In the genomic region with DNA sequence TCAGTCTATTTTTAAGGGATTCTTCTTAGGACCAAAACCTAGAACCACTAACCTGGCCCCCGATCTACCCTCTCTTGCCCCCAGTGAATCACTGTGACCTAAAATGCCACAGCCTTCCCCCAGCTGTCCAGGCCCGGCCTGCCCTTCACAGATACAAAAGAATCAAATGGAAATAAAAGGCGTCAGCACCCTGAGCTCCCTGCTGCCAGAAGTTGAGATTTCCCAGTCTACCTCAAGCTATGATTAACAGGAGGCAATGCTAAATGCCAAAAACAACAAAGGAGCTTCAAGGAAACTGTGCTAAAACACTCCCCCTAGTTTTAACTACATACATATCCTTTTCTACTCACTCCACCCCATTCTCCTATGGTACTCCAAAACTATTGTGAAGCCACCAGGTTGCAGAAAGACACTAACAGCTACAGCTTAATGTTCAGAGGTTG, we compare ENCODE assay signal across 10 cellular contexts.
DNase-seq lines count a peak whose midpoint lies in the region; ATAC-seq and TF ChIP-seq lines count a peak whose summit lies in the region.
"Had no signal": no experiment of that assay in that cellular context is flagged by ENCODE, and none has a peak within 500 bp of the region (broad histone marks: within the 10 kb centered on the region; RNA-seq: fewer than 3 reads in every experiment).

No MANE protein-coding gene starts in this region.

- H3K9me3 Mint-ChIP-seq in stimulated activated memory B cell treated with anti-CD40 and anti-IgM and Interleukin-4, amounts not matched to agents 10 μg/mL and 1 μg/mL and 100 μg/mL, for 72 hours = no peaks in the 10 kb centered on the region
- H3K9me3 Mint-ChIP-seq: activated naive CD4-positive, alpha-beta T cell treated with anti-CD3 and anti-CD28 coated beads, Interleukin-2, amount 50 U/mL, for 24 hours had no signal

- H3K4me1 ChIP-seq in skeletal muscle satellite cell (ENCODE audit: control insufficient read depth, insufficient read depth, low read length) = peaks cover 14% of the 10 kb centered on the region
- no peaks in the 10 kb centered on the region for H3K4me1 ChIP-seq in testis

- no peaks in the 10 kb centered on the region for H3K36me3 ChIP-seq in skeletal muscle satellite cell (ENCODE audit: insufficient read depth, low read length)
- H3K36me3 ChIP-seq in testis (ENCODE audit: low read depth, missing control alignments) = no peaks in the 10 kb centered on the region

- H3K9ac ChIP-seq in skeletal muscle satellite cell (ENCODE audit: low read depth, low read length) = no peak overlapping the region

- in situ Hi-C loops in astrocyte of the spinal cord (cut with HindIII; ENCODE audit: low sequenced_read_pairs) = no loop called here

- H3K9me3 ChIP-seq in skeletal muscle satellite cell (replicated peaks; ENCODE audit: low read length) (no peaks in the 10 kb centered on the region), testis (no peaks in the 10 kb centered on the region)

- H3K27ac ChIP-seq in testis = no peak overlapping the region

- no peak for ATAC-seq in HG03280 (IDR thresholded peaks at IDR 0.05; ENCODE audit: unreplicated experiment)
- ATAC-seq in stimulated activated memory B cell treated with anti-CD40 and anti-IgM and Interleukin-4, amounts not matched to agents 10 μg/mL and 1 μg/mL and 100 μg/mL, for 72 hours = no peak

- WGBS in testis, 2 donors = 58 to 60% methylated on average over 3 of the region's 3 CpGs

- no peaks in the 10 kb centered on the region for H3K27me3 Mint-ChIP-seq in stimulated activated memory B cell treated with anti-CD40 and anti-IgM and Interleukin-4, amounts not matched to agents 10 μg/mL and 1 μg/mL and 100 μg/mL, for 72 hours
- H3K27me3 Mint-ChIP-seq: activated naive CD4-positive, alpha-beta T cell treated with anti-CD3 and anti-CD28 coated beads, Interleukin-2, amount 50 U/mL, for 24 hours had no signal

- peaks cover 21% of the 10 kb centered on the region for H3K4me1 Mint-ChIP-seq in stimulated activated memory B cell treated with anti-CD40 and anti-IgM and Interleukin-4, amounts not matched to agents 10 μg/mL and 1 μg/mL and 100 μg/mL, for 72 hours

- H3K4me2 ChIP-seq in skeletal muscle satellite cell (ENCODE audit: low read length) = peak overlapping the region; percentile 22

- H3K27me3 ChIP-seq in skeletal muscle satellite cell (ENCODE audit: control insufficient read depth, insufficient read depth, low read length) (no peaks in the 10 kb centered on the region), testis (no peaks in the 10 kb centered on the region)

- no peak overlapping the region for H3K4me3 ChIP-seq in astrocyte of the spinal cord (ENCODE audit: low read depth, low read length)
- H3K4me3 ChIP-seq in skeletal muscle satellite cell (ENCODE audit: low read length) = no peak overlapping the region
- no peak overlapping the region for H3K4me3 ChIP-seq in testis

- no peak overlapping the region for H3K4me3 Mint-ChIP-seq in stimulated activated memory B cell treated with anti-CD40 and anti-IgM and Interleukin-4, amounts not matched to agents 10 μg/mL and 1 μg/mL and 100 μg/mL, for 72 hours
- H3K4me3 Mint-ChIP-seq: activated naive CD4-positive, alpha-beta T cell treated with anti-CD3 and anti-CD28 coated beads, Interleukin-2, amount 50 U/mL, for 24 hours had no signal

- intact Hi-C loops in testis (cut with DNase I; ENCODE audit: low total_unique reads) = no loop called here

- H3K27ac Mint-ChIP-seq in stimulated activated memory B cell treated with anti-CD40 and anti-IgM and Interleukin-4, amounts not matched to agents 10 μg/mL and 1 μg/mL and 100 μg/mL, for 72 hours = no peak overlapping the region
- H3K27ac Mint-ChIP-seq: activated naive CD4-positive, alpha-beta T cell treated with anti-CD3 and anti-CD28 coated beads, Interleukin-2, amount 50 U/mL, for 24 hours had no signal

- TF ChIP-seq CTCF in astrocyte of the spinal cord (IDR thresholded peaks at IDR 0.05; ENCODE audit: low read depth, low read length) (peak; percentile 12), testis (IDR thresholded peaks at IDR 0.05) (no peak)

- DNase-seq in HT1080 (ENCODE audit: low read depth) = peak; percentile 90
- DNase-seq in astrocyte of the spinal cord (ENCODE audit: low read depth, low spot score) = peak; percentile 92
- peak; percentile 85 for DNase-seq in kidney tubule cell (ENCODE audit: low spot score)
- DNase-seq in testis = no peak
- no peak for DNase-seq in effector CD4-positive, alpha-beta T cell
- DNase-seq: NCI-H510A had no signal

- no peak for TF ChIP-seq POLR2A in testis (IDR thresholded peaks at IDR 0.05)

- H3K36me3 Mint-ChIP-seq in stimulated activated memory B cell treated with anti-CD40 and anti-IgM and Interleukin-4, amounts not matched to agents 10 μg/mL and 1 μg/mL and 100 μg/mL, for 72 hours = peaks cover 7% of the 10 kb centered on the region
- H3K36me3 Mint-ChIP-seq: activated naive CD4-positive, alpha-beta T cell treated with anti-CD3 and anti-CD28 coated beads, Interleukin-2, amount 50 U/mL, for 24 hours had no signal

Comparison
In these comparisons a context has a peak if more than half of its experiments do, and no peak if none do; other contexts are left out.
1. DNase-seq: peak in HT1080 (single experiment), astrocyte of the spinal cord (single experiment) and kidney tubule cell (single experiment); none in testis (single experiment) and effector CD4-positive, alpha-beta T cell (single experiment).